In the genomic region with DNA sequence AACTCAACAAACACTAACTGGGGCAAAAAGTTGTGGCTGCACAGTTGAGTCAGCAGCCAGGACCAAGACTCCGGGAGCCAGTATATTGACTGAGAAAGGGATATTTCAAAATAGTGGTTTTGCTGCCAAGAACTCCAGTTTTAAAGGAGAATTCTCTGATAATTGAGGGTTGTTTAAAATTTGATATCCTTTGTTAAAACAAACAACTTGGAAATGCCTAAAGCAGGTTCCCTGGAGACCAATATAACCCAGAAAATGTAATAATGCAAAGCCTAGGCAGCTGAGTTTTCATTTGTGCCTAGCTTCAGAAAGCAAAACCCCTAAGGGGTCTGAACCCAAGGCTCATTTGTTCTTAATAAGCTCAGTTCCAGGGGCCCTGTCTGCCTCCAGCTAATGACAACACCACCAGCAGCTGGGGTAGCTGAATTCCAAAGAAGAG, we compare ENCODE assay signal across 17 cellular contexts.
DNase-seq lines count a peak whose midpoint lies in the region; ATAC-seq and TF ChIP-seq lines count a peak whose summit lies in the region.
"Had no signal": no experiment of that assay in that cellular context is flagged by ENCODE, and none has a peak within 500 bp of the region (broad histone marks: within the 10 kb centered on the region; RNA-seq: fewer than 3 reads in every experiment).

No MANE protein-coding gene starts in this region.

- H3K27ac Mint-ChIP-seq in CD4-positive, alpha-beta T cell = no peak overlapping the region
- H3K27ac Mint-ChIP-seq: HFFc6 had no signal

- no peak overlapping the region for H3K27ac ChIP-seq in CD4-positive, alpha-beta T cell (ENCODE audit: low read depth, low read length)
- H3K27ac ChIP-seq: A549, HL-60 had no signal

- H3K4me3 Mint-ChIP-seq in CD4-positive, alpha-beta T cell = no peak overlapping the region
- H3K4me3 Mint-ChIP-seq: HFFc6 had no signal

- H3K9me3 Mint-ChIP-seq in CD4-positive, alpha-beta T cell = peaks cover 2% of the 10 kb centered on the region

- CTCF ChIA-PET in CD4-positive, alpha-beta T cell (lab: Charles Lee) = no interaction called here

- H3K4me3 ChIP-seq in MG63 = no peak overlapping the region
- no peak overlapping the region for H3K4me3 ChIP-seq in skeletal muscle cell (ENCODE audit: low read depth, low read length)
- H3K4me3 ChIP-seq: A549, K562 had no signal

- H3K4me1 Mint-ChIP-seq in CD4-positive, alpha-beta T cell (ENCODE audit: low read depth) = no peaks in the 10 kb centered on the region

- no peaks in the 10 kb centered on the region for H3K9me3 ChIP-seq in MG63
- no peaks in the 10 kb centered on the region for H3K9me3 ChIP-seq in CD4-positive, alpha-beta T cell (ENCODE audit: control insufficient read depth, low read length)
- H3K9me3 ChIP-seq: A549 had no signal

- ATAC-seq in CD4-positive, alpha-beta T cell (ENCODE audit: poor library complexity) = no peak
- ATAC-seq: A549, K562 had no signal

- DNase-seq in NCI-H2171 treated with DMSO at 0.1 percent for 48 hours (lab: John Stamatoyannopoulos, UW) (peak; percentile 24), NCI-H2171 (lab: John Stamatoyannopoulos, UW) (no peak), MG63 (peak; percentile 11), fibroblast of gingiva (ENCODE audit: low read depth) (peak; percentile 38), skeletal muscle cell (ENCODE audit: low read depth) (peak; percentile 6), NCI-H446 (lab: John Stamatoyannopoulos, UW) (no peak), posterior cingulate gyrus (no peak)
- no peak for DNase-seq in CD4-positive, alpha-beta T cell
- DNase-seq: GDM1, GOT3, HFFc6, NCI-H1048, NCI-H187 treated with DMSO at 0.1 percent for 48 hours, NCI-H526 had no signal

- no peak for TF ChIP-seq CTCF in CD4-positive, alpha-beta T cell (IDR thresholded peaks at IDR 0.05)

- H3K27me3 ChIP-seq in MG63 = no peaks in the 10 kb centered on the region
- H3K27me3 ChIP-seq in CD4-positive, alpha-beta T cell (ENCODE audit: control insufficient read depth, insufficient read depth, low read length) = peaks cover 4% of the 10 kb centered on the region

- peaks cover 48% of the 10 kb centered on the region for H3K27me3 Mint-ChIP-seq in CD4-positive, alpha-beta T cell

- no peaks in the 10 kb centered on the region for H3K36me3 Mint-ChIP-seq in CD4-positive, alpha-beta T cell (ENCODE audit: low read depth)

- intact Hi-C loops in posterior cingulate gyrus (cut with DNase I) = no loop called here
- intact Hi-C loops in CD4-positive, alpha-beta T cell (cut with DNase I, micrococcal nuclease) = no loop called here

- POLR2A ChIA-PET in CD4-positive, alpha-beta T cell (lab: Charles Lee) = no interaction called here

- no peaks in the 10 kb centered on the region for H3K36me3 ChIP-seq in MG63

Comparison
In these comparisons a context has a peak if more than half of its experiments do, and no peak if none do; other contexts are left out.
1. DNase-seq: peak in NCI-H2171 treated with DMSO at 0.1 percent for 48 hours (single experiment), MG63 (single experiment), fibroblast of gingiva (single experiment) and skeletal muscle cell (single experiment); none in NCI-H2171 (single experiment), NCI-H446 (0 of 2), posterior cingulate gyrus (0 of 10) and CD4-positive, alpha-beta T cell (0 of 10).